ENCODE assay signal across 23 cellular contexts in genomic region chr7:141389423-141389822, GRCh38.
"Had no signal": no experiment of that assay in that cellular context is flagged by ENCODE, and none has a peak within 500 bp of the region (broad histone marks: within the 10 kb centered on the region; RNA-seq: fewer than 3 reads in every experiment).

No MANE protein-coding gene starts in this region.

- H3K4me3 Mint-ChIP-seq: effector memory CD8-positive, alpha-beta T cell; mesothelial cell of epicardium; naive B cell; natural killer cell treated with Interleukin-12 subunit alpha and Interleukin-12 subunit beta and Interleukin-15 and Interleukin-18, amount 100 ng/mL, for 72 hours; neural progenitor cell; stimulated activated naive CD8-positive, alpha-beta T cell treated with anti-CD3 and anti-CD28 coated beads, Interleukin-15, amount 100 ng/mL, for 72 hours had no signal

- H3K27ac Mint-ChIP-seq: effector memory CD8-positive, alpha-beta T cell; mesothelial cell of epicardium; naive B cell; natural killer cell treated with Interleukin-12 subunit alpha and Interleukin-12 subunit beta and Interleukin-15 and Interleukin-18, amount 100 ng/mL, for 72 hours; neural progenitor cell; stimulated activated naive CD8-positive, alpha-beta T cell treated with anti-CD3 and anti-CD28 coated beads, Interleukin-15, amount 100 ng/mL, for 72 hours had no signal

- H3K36me3 Mint-ChIP-seq: mesothelial cell of epicardium; naive B cell; natural killer cell treated with Interleukin-12 subunit alpha and Interleukin-12 subunit beta and Interleukin-15 and Interleukin-18, amount 100 ng/mL, for 72 hours; neural progenitor cell had no signal

- H3K27ac ChIP-seq: coronary artery, esophagus squamous epithelium, neural progenitor cell, prostate gland, sigmoid colon, skin epidermis, spleen, suprapubic skin, transverse colon, upper lobe of right lung, uterus had no signal

- H3K4me1 Mint-ChIP-seq: mesothelial cell of epicardium; naive B cell; neural progenitor cell; stimulated activated naive CD8-positive, alpha-beta T cell treated with anti-CD3 and anti-CD28 coated beads, Interleukin-15, amount 100 ng/mL, for 72 hours had no signal

- H3K9me3 Mint-ChIP-seq: effector memory CD8-positive, alpha-beta T cell; natural killer cell treated with Interleukin-12 subunit alpha and Interleukin-12 subunit beta and Interleukin-15 and Interleukin-18, amount 100 ng/mL, for 72 hours; stimulated activated naive CD8-positive, alpha-beta T cell treated with anti-CD3 and anti-CD28 coated beads, Interleukin-15, amount 100 ng/mL, for 72 hours had no signal

- DNase-seq: dermis blood vessel endothelial cell; effector memory CD8-positive, alpha-beta T cell; erythroblast; esophagus squamous epithelium; foreskin melanocyte; mesenchymal stem cell; mucosa of descending colon; naive B cell; right cardiac atrium; sigmoid colon; spleen; stimulated activated naive CD4-positive, alpha-beta T cell; stimulated activated naive CD8-positive, alpha-beta T cell treated with anti-CD3 and anti-CD28 coated beads, Interleukin-15, amount 100 ng/mL, for 72 hours; transverse colon; upper lobe of right lung; uterus had no signal
